25 cellular contexts compared by ENCODE assay signal in genomic region chr19:17866312-17867012, GRCh38. TPM values are rescaled to one million over a fixed set of nuclear protein-coding genes. Genes with fewer than 3 reads are reported as not detected.
A peak's percentile ranks its signal among the peaks of the same experiment; 100 is the strongest.
DNase-seq lines count a peak whose midpoint lies in the region; ATAC-seq, FAIRE-seq and TF ChIP-seq lines count a peak whose summit lies in the region.
"Had no signal": no experiment of that assay in that cellular context is flagged by ENCODE, and none has a peak within 500 bp of the region (broad histone marks: within the 10 kb centered on the region; RNA-seq: fewer than 3 reads in every experiment).

No MANE protein-coding gene starts in this region.

- peaks cover 24% of the 10 kb centered on the region for H3K4me1 Mint-ChIP-seq in stimulated activated naive CD8-positive, alpha-beta T cell treated with anti-CD3 and anti-CD28 coated beads, Interleukin-15, Interleukin-2, amounts not matched to agents 100 ng/mL and 50 ng/mL, for 24 hours (ENCODE audit: low read depth)

- H3K9me3 Mint-ChIP-seq in stimulated activated naive CD8-positive, alpha-beta T cell treated with anti-CD3 and anti-CD28 coated beads, Interleukin-15, Interleukin-2, amounts not matched to agents 100 ng/mL and 50 ng/mL, for 24 hours, result no peaks in the 10 kb centered on the region
- H3K9me3 Mint-ChIP-seq: activated B cell treated with CpG ODN at 0.5 μM for 24 hours had no signal

- no peaks in the 10 kb centered on the region; a peak in 1 of 4 replicates for H3K9me3 ChIP-seq in H1 (ENCODE audit: insufficient read depth in 2 of 2, low read depth in 1 of 2, low read length in 1 of 2)
- no peaks in the 10 kb centered on the region for H3K9me3 ChIP-seq in vagina
- H3K9me3 ChIP-seq: esophagus squamous epithelium, MG63, right atrium auricular region, tibial artery had no signal

- 0 out of 2 replicates have a peak overlapping the region, but pooled peaks have one; percentile 32 for H3K18ac ChIP-seq in H1 (ENCODE audit: extremely low read depth, low read length)

- H2BK5ac ChIP-seq in H1 (ENCODE audit: low read depth, low read length), result no peak overlapping the region

- H2BK15ac ChIP-seq in H1 (ENCODE audit: low read length), result peak overlapping the region; percentile 46; the same call in 1 of the 2 replicates

- H2BK20ac ChIP-seq in H1 (ENCODE audit: low read length), result no peak overlapping the region

- H3K23me2 ChIP-seq in H1 (ENCODE audit: low read depth, low read length), result peaks cover 9% of the 10 kb centered on the region

- H2BK120ac ChIP-seq in H1 (replicated peaks; ENCODE audit: low read depth, low read length), result no peak overlapping the region

- H2AK5ac ChIP-seq in H1 (ENCODE audit: low read depth, low read length), result peak overlapping the region; percentile 55; the same call in 1 of the 2 replicates

- H2AFZ ChIP-seq in H1 (ENCODE audit: low read length), result no peak overlapping the region

- H3K79me2 ChIP-seq in H1 (ENCODE audit: control insufficient read depth in 1 of 2, insufficient read depth in 2 of 2, low read length in 2 of 2), result peaks cover 3 to 11% of the 10 kb centered on the region in 2 experiments; a peak in 3 of 4 replicates

- no peak overlapping the region for H3K4me3 Mint-ChIP-seq in stimulated activated naive CD8-positive, alpha-beta T cell treated with anti-CD3 and anti-CD28 coated beads, Interleukin-15, Interleukin-2, amounts not matched to agents 100 ng/mL and 50 ng/mL, for 24 hours
- H3K4me3 Mint-ChIP-seq: activated B cell treated with CpG ODN at 0.5 μM for 24 hours had no signal

- H3K4me1 ChIP-seq in H1 (replicated peaks in 1 of 4; ENCODE audit: control insufficient read depth in 3 of 4, insufficient read depth in 4 of 4, low read length in 3 of 4) (peaks cover 0 to 12% (median 10%) of the 10 kb centered on the region in 4 experiments; a peak in 6 of 7 replicates), vagina (peaks cover 5% of the 10 kb centered on the region)

- no peak; a peak in 1 of 3 replicates for TF ChIP-seq POLR2A in H1 (IDR thresholded peaks at IDR 0.05; ENCODE audit: control extremely low read depth in 1 of 2, low read depth in 2 of 2, low read length in 2 of 2)
- no peak for TF ChIP-seq POLR2A in vagina (IDR thresholded peaks at IDR 0.05)

- DNase-seq in DMS 273 (lab: John Stamatoyannopoulos, UW; ENCODE audit: unreplicated experiment), result peak; percentile 71
- DNase-seq in DMS 273 treated with DMSO at 0.1 percent for 48 hours (lab: John Stamatoyannopoulos, UW), result no peak
- DNase-seq in stimulated activated naive CD8-positive, alpha-beta T cell treated with anti-CD3 and anti-CD28 coated beads, Interleukin-15, Interleukin-2, amounts not matched to agents 100 U/mL and 50 U/mL, for 24 hours, result no peak
- DNase-seq in H1 (ENCODE audit: low read depth in 1 of 2, low spot score in 2 of 2), result peak in 1 of 2 experiments; percentile 49
- DNase-seq in vagina (ENCODE audit: extremely low spot score in 2 of 2), result no peak
- no peak for DNase-seq in NCI-H1417 treated with DMSO at 0.1 percent for 48 hours (lab: John Stamatoyannopoulos, UW)
- DNase-seq: 8988T; activated B cell treated with CpG ODN at 0.5 μM for 24 hours; activated gamma-delta T cell; aorta; effector memory CD4-positive, alpha-beta T cell; esophagus squamous epithelium; H7; NCI-H1436 treated with DMSO at 0.1 percent for 48 hours; NCI-H526; SHP77 treated with DMSO at 0.1 percent for 48 hours; tibial artery had no signal

- no peak for TF ChIP-seq EP300 in H1 (IDR thresholded peaks at IDR 0.05; ENCODE audit: borderline replicate concordance in 1 of 2, low read depth in 2 of 2, low read length in 2 of 2)

- ATAC-seq in stimulated activated naive CD8-positive, alpha-beta T cell treated with anti-CD3 and anti-CD28 coated beads, Interleukin-15, Interleukin-2, amounts not matched to agents 100 U/mL and 50 U/mL, for 24 hours, result no peak
- ATAC-seq in GM21723 (IDR thresholded peaks at IDR 0.05; ENCODE audit: unreplicated experiment), result no peak

- H4K91ac ChIP-seq in H1 (replicated peaks; ENCODE audit: insufficient read length, low read length), result no peak overlapping the region

- H2BK12ac ChIP-seq in H1 (ENCODE audit: low read depth, low read length), result no peak overlapping the region

- H3K9ac ChIP-seq in H1 (replicated peaks in 1 of 4; ENCODE audit: extremely low read depth in 1 of 4, low read depth in 3 of 4, low read length in 3 of 4), result no peak overlapping the region

- FAIRE-seq in H1 (lab: Jason Lieb, UNC), result no peak

- no peak overlapping the region for H3K14ac ChIP-seq in H1 (ENCODE audit: insufficient read length)

- H3K4ac ChIP-seq in H1 (replicated peaks; ENCODE audit: insufficient read length, low read depth, low read length), result no peak overlapping the region

- H3K27me3 Mint-ChIP-seq in stimulated activated naive CD8-positive, alpha-beta T cell treated with anti-CD3 and anti-CD28 coated beads, Interleukin-15, Interleukin-2, amounts not matched to agents 100 ng/mL and 50 ng/mL, for 24 hours, result no peaks in the 10 kb centered on the region
- H3K27me3 Mint-ChIP-seq: activated B cell treated with CpG ODN at 0.5 μM for 24 hours had no signal

- intact Hi-C loops in vagina (cut with DNase I), result loop anchor here (10.0 kb wide), 1 partner anchor 128 kb away; no protein-coding TSS in a partner anchor

- TF ChIP-seq CTCF in H1 (IDR thresholded peaks at IDR 0.05; ENCODE audit: control extremely low read depth in 1 of 3, insufficient read depth in 1 of 3, low read depth in 1 of 3, low read length in 3 of 3), result no peak
- TF ChIP-seq CTCF in vagina (IDR thresholded peaks at IDR 0.05), result no peak

- POLR2A ChIA-PET in H1 (lab: Charles Lee; ENCODE audit: partially characterized antibody), result interaction anchor here (0.8 to 20.2 kb wide), 22 partner anchors 12 to 436 kb away, joined by 3 to 392 read pairs (median 4); partner anchors contain the start of genes B3GNT3, CCDC124, JAK3 and TMEM221

- H3K36me3 Mint-ChIP-seq in stimulated activated naive CD8-positive, alpha-beta T cell treated with anti-CD3 and anti-CD28 coated beads, Interleukin-15, Interleukin-2, amounts not matched to agents 100 ng/mL and 50 ng/mL, for 24 hours (ENCODE audit: low read depth), result peaks cover 34% of the 10 kb centered on the region

- H3K4me2 ChIP-seq in H1 (ENCODE audit: insufficient read depth in 1 of 2, low read depth in 2 of 2, low read length in 2 of 2), result no peak overlapping the region

- no peak for TF ChIP-seq RAD21 in H1 (IDR thresholded peaks at IDR 0.05 in 1 of 2, conservative IDR thresholded peaks at IDR 0.05 in 1 of 2; ENCODE audit: low read depth in 2 of 2, low read length in 2 of 2)

- H3K27me3 ChIP-seq in H1 (replicated peaks in 1 of 4; ENCODE audit: control insufficient read depth in 3 of 4, extremely low read depth in 1 of 4, insufficient read depth in 3 of 4, low read length in 3 of 4), result peaks cover 0 to 4% (median under 1%) of the 10 kb centered on the region in 4 experiments; a peak in 1 of 7 replicates
- peaks cover 3% of the 10 kb centered on the region for H3K27me3 ChIP-seq in vagina

- H3K27ac ChIP-seq in H1 (ENCODE audit: low read depth, low read length), result no peak overlapping the region
- no peak overlapping the region for H3K27ac ChIP-seq in vagina
- H3K27ac ChIP-seq: right atrium auricular region, tibial artery had no signal

- no peak overlapping the region for H4K8ac ChIP-seq in H1 (ENCODE audit: extremely low read depth, insufficient read depth, low read length)

- peaks cover 29 to 40% (median 32%) of the 10 kb centered on the region in 4 experiments for H3K36me3 ChIP-seq in H1 (ENCODE audit: control insufficient read depth in 2 of 4, insufficient read depth in 4 of 4, low read length in 3 of 4)
- H3K36me3 ChIP-seq in vagina, result peaks cover 3 to 30% of the 10 kb centered on the region in 2 donors

- H4K5ac ChIP-seq in H1 (ENCODE audit: insufficient read length, low read depth, low read length), result no peak overlapping the region

- no peak overlapping the region for H3K4me3 ChIP-seq in H1 (ENCODE audit: extremely low read depth in 1 of 4, insufficient read depth in 2 of 4, low read depth in 3 of 4, low read length in 4 of 4)
- no peak overlapping the region for H3K4me3 ChIP-seq in vagina
- H3K4me3 ChIP-seq: esophagus squamous epithelium, MG63, right atrium auricular region, tibial artery had no signal

- no peak overlapping the region for H3K23ac ChIP-seq in H1 (ENCODE audit: insufficient read length)

- CTCF ChIA-PET in H1 (lab: Charles Lee; ENCODE audit: partially characterized antibody), result interaction anchor here (0.9 to 1.8 kb wide), 4 partner anchors 11 to 72 kb away, joined by 3 to 5 read pairs (median 4); partner anchors contain the start of gene CCDC124

- 88 to 100% methylated on average over 3 to 7 of the region's 8 CpGs for WGBS in H1 (ENCODE audit: extremely low coverage in 1 of 2, insufficient coverage in 1 of 2, insufficient read length in 1 of 2, insufficient replicate concordance in 2 of 2, low coverage in 1 of 2, low lambda C conversion rate in 2 of 2, missing lambda C conversion rate in 1 of 2), 2 experiments

- H4K20me1 ChIP-seq in H1 (replicated peaks in 1 of 2; ENCODE audit: control insufficient read depth in 1 of 2, insufficient read depth in 2 of 2, low read length in 2 of 2), result peaks cover 9 to 19% of the 10 kb centered on the region in 2 experiments

- peak overlapping the region; percentile 8 for H3K27ac Mint-ChIP-seq in stimulated activated naive CD8-positive, alpha-beta T cell treated with anti-CD3 and anti-CD28 coated beads, Interleukin-15, Interleukin-2, amounts not matched to agents 100 ng/mL and 50 ng/mL, for 24 hours
- H3K27ac Mint-ChIP-seq: activated B cell treated with CpG ODN at 0.5 μM for 24 hours had no signal

- peak overlapping the region; percentile 3 for H3K56ac ChIP-seq in H1 (replicated peaks; ENCODE audit: insufficient read length, low read depth, low read length)

- H3K79me1 ChIP-seq in H1 (ENCODE audit: low read depth, low read length), result 0 out of 2 replicates have a peak, but pooled peaks cover 3% of the 10 kb centered on the region

RNA-seq across cellular contexts. Expression of gene SLC5A5, which starts 5.3 kb away (rescaled TPM):
- 1.2 and 1.5 TPM in 2 replicates for total RNA-seq in H1 (2021; fragmentation: NEBNext Ultra II Directional; extraction: Animal tissue kit (Norgen Biotek cat#: 25700))
- 1.8 and 2.2 TPM in 2 replicates for polyA plus RNA-seq in H1 (2011; rRNA removed)
- polyA plus RNA-seq in H1 (2011; cell fraction: cytosol; rRNA removed), result 1.8 TPM
- 3.6 TPM for polyA plus RNA-seq in H1 (2011; cell fraction: nucleus; rRNA removed)
- 0.98 to 2.3 TPM (median 1.7 TPM) in 4 replicates for polyA plus RNA-seq in H1 (2012, experiment 1 of 2)
- 1.1 TPM for polyA plus RNA-seq in H1 (2012, experiment 2 of 2)
- 1.4 TPM for polyA plus RNA-seq in H1 (2013, experiment 1 of 2)
- polyA plus RNA-seq in H1 (2013, experiment 2 of 2), result 1.7 TPM
- polyA minus RNA-seq in H1 (2011; rRNA and poly(A)+ RNA removed), result 1.4 and 1.9 TPM in 2 replicates
- polyA minus RNA-seq in H1 (2011; cell fraction: cytosol; rRNA and poly(A)+ RNA removed), result 3.1 TPM
- 2.7 TPM for polyA minus RNA-seq in H1 (2011; cell fraction: nucleus; rRNA and poly(A)+ RNA removed)
- not detected for total RNA-seq in vagina
- total RNA-seq: aorta, glomerular endothelial cell, right atrium auricular region had no signal
- polyA plus RNA-seq: BJ had no signal

RNA-seq across cellular contexts. Expression of gene RPL18A, which starts 6.8 kb away (rescaled TPM):
- 2,749 and 2,894 TPM in 2 replicates for total RNA-seq in H1 (2021; fragmentation: NEBNext Ultra II Directional; extraction: Animal tissue kit (Norgen Biotek cat#: 25700))
- 3,938 and 5,258 TPM in 2 replicates for polyA plus RNA-seq in H1 (2011; rRNA removed)
- polyA plus RNA-seq in H1 (2011; cell fraction: cytosol; rRNA removed), result 4,102 TPM
- 3,741 TPM for polyA plus RNA-seq in H1 (2011; cell fraction: nucleus; rRNA removed)
- polyA plus RNA-seq in H1 (2012, experiment 1 of 2), result 2,900 to 4,037 TPM (median 3,755 TPM) in 4 replicates
- polyA plus RNA-seq in H1 (2012, experiment 2 of 2), result 5,025 TPM
- 2,492 TPM for polyA plus RNA-seq in H1 (2013, experiment 1 of 2)
- polyA plus RNA-seq in H1 (2013, experiment 2 of 2), result 2,474 TPM
- 555 and 636 TPM in 2 replicates for polyA minus RNA-seq in H1 (2011; rRNA and poly(A)+ RNA removed)
- polyA minus RNA-seq in H1 (2011; cell fraction: cytosol; rRNA and poly(A)+ RNA removed), result 2,052 TPM
- 752 TPM for polyA minus RNA-seq in H1 (2011; cell fraction: nucleus; rRNA and poly(A)+ RNA removed)
- 1,768 TPM for total RNA-seq in vagina

RNA-seq across cellular contexts. Expression of gene JAK3, which starts 18.7 kb away (rescaled TPM):
- 3.2 and 4.0 TPM in 2 replicates for total RNA-seq in H1 (2021; fragmentation: NEBNext Ultra II Directional; extraction: Animal tissue kit (Norgen Biotek cat#: 25700))
- polyA plus RNA-seq in H1 (2011; rRNA removed), result 4.7 TPM in 2 replicates
- 3.2 TPM for polyA plus RNA-seq in H1 (2011; cell fraction: cytosol; rRNA removed)
- 4.1 TPM for polyA plus RNA-seq in H1 (2011; cell fraction: nucleus; rRNA removed)
- 2.1 to 3.0 TPM (median 2.5 TPM) in 4 replicates for polyA plus RNA-seq in H1 (2012, experiment 1 of 2)
- 1.9 TPM for polyA plus RNA-seq in H1 (2012, experiment 2 of 2)
- 3.3 TPM for polyA plus RNA-seq in H1 (2013, experiment 1 of 2)
- polyA plus RNA-seq in H1 (2013, experiment 2 of 2), result 3.3 TPM
- polyA minus RNA-seq in H1 (2011; rRNA and poly(A)+ RNA removed), result 3.8 and 4.4 TPM in 2 replicates
- 3.1 TPM for polyA minus RNA-seq in H1 (2011; cell fraction: cytosol; rRNA and poly(A)+ RNA removed)
- 2.7 TPM for polyA minus RNA-seq in H1 (2011; cell fraction: nucleus; rRNA and poly(A)+ RNA removed)
- 10.8 TPM for total RNA-seq in vagina

RNA-seq across cellular contexts. Expression of gene INSL3, which starts 45.1 kb away (rescaled TPM):
- total RNA-seq in H1 (2021; fragmentation: NEBNext Ultra II Directional; extraction: Animal tissue kit (Norgen Biotek cat#: 25700)), result 0.41 and 1.2 TPM in 2 replicates
- 1.1 and 1.5 TPM in 2 replicates for polyA plus RNA-seq in H1 (2011; rRNA removed)
- 0.44 TPM for polyA plus RNA-seq in H1 (2011; cell fraction: cytosol; rRNA removed)
- 1.9 TPM for polyA plus RNA-seq in H1 (2011; cell fraction: nucleus; rRNA removed)
- 1.2 to 1.5 TPM (median 1.4 TPM) in 3 of 4 replicates, not detected in the other for polyA plus RNA-seq in H1 (2012, experiment 1 of 2)
- 1.00 TPM for polyA plus RNA-seq in H1 (2012, experiment 2 of 2)
- polyA plus RNA-seq in H1 (2013, experiment 1 of 2), result 0.87 TPM
- polyA plus RNA-seq in H1 (2013, experiment 2 of 2), result 1.1 TPM
- polyA minus RNA-seq in H1 (2011; rRNA and poly(A)+ RNA removed), result 0.69 and 0.71 TPM in 2 replicates
- polyA minus RNA-seq in H1 (2011; cell fraction: cytosol; rRNA and poly(A)+ RNA removed), result 1.8 TPM
- polyA minus RNA-seq in H1 (2011; cell fraction: nucleus; rRNA and poly(A)+ RNA removed), result not detected
- total RNA-seq in vagina, result not detected
- total RNA-seq: aorta, cerebellum, esophagus squamous epithelium, G401, glomerular endothelial cell, H7, right atrium auricular region had no signal
- polyA plus RNA-seq: aorta had no signal
